Comparison of ENCODE assay signal across 20 cellular contexts in genomic region chr12:906077-906585, GRCh38. TPM values are rescaled to one million over a fixed set of nuclear protein-coding genes. Genes with fewer than 3 reads are reported as not detected.
DNase-seq lines count a peak whose midpoint lies in the region; ATAC-seq and TF ChIP-seq lines count a peak whose summit lies in the region.
"Had no signal": no experiment of that assay in that cellular context is flagged by ENCODE, and none has a peak within 500 bp of the region (broad histone marks: within the 10 kb centered on the region; RNA-seq: fewer than 3 reads in every experiment).

No MANE protein-coding gene starts in this region.

- CTCF ChIA-PET in T-cell (lab: Charles Lee): interaction anchor here in 1 of 2 donors (0.8 kb wide), 1 partner anchor 43 kb away, joined by 4 read pairs; the partner anchor contains the start of gene RAD52

- peaks cover 90% of the 10 kb centered on the region for H3K36me3 Mint-ChIP-seq in stimulated activated naive CD8-positive, alpha-beta T cell treated with anti-CD3 and anti-CD28 coated beads, Interleukin-15, Interleukin-2, amounts not matched to agents 100 ng/mL and 50 ng/mL, for 24 hours (ENCODE audit: low read depth)
- H3K36me3 Mint-ChIP-seq in T-cell: peaks cover 67% of the 10 kb centered on the region
- H3K36me3 Mint-ChIP-seq in chondrocyte (ENCODE audit: low read depth): peaks cover 56% of the 10 kb centered on the region

- peak overlapping the region; percentile 24 for H3K27ac Mint-ChIP-seq in stimulated activated naive CD8-positive, alpha-beta T cell treated with anti-CD3 and anti-CD28 coated beads, Interleukin-15, Interleukin-2, amounts not matched to agents 100 ng/mL and 50 ng/mL, for 24 hours
- H3K27ac Mint-ChIP-seq in T-cell: peak overlapping the region; percentile 25 to 70
- H3K27ac Mint-ChIP-seq in chondrocyte (ENCODE audit: unreplicated experiment): peak overlapping the region; percentile 37
- peak overlapping the region in 1 of 2 donors; percentile 87 for H3K27ac Mint-ChIP-seq in stimulated activated naive CD8-positive, alpha-beta T cell treated with anti-CD3 and anti-CD28 coated beads, Interleukin-15, amount 100 ng/mL, for 72 hours
- H3K27ac Mint-ChIP-seq: mesothelial cell of epicardium had no signal

- H3K4me3 Mint-ChIP-seq in stimulated activated naive CD8-positive, alpha-beta T cell treated with anti-CD3 and anti-CD28 coated beads, Interleukin-15, Interleukin-2, amounts not matched to agents 100 ng/mL and 50 ng/mL, for 24 hours: no peak overlapping the region
- H3K4me3 Mint-ChIP-seq in T-cell: peak overlapping the region in 2 of 3 donors; percentile 14 to 60
- H3K4me3 Mint-ChIP-seq in chondrocyte (ENCODE audit: unreplicated experiment): no peak overlapping the region
- H3K4me3 Mint-ChIP-seq in stimulated activated naive CD8-positive, alpha-beta T cell treated with anti-CD3 and anti-CD28 coated beads, Interleukin-15, amount 100 ng/mL, for 72 hours: no peak overlapping the region
- H3K4me3 Mint-ChIP-seq: mesothelial cell of epicardium had no signal

- H3K4me1 Mint-ChIP-seq in stimulated activated naive CD8-positive, alpha-beta T cell treated with anti-CD3 and anti-CD28 coated beads, Interleukin-15, Interleukin-2, amounts not matched to agents 100 ng/mL and 50 ng/mL, for 24 hours (ENCODE audit: low read depth): peaks cover 23% of the 10 kb centered on the region
- H3K4me1 Mint-ChIP-seq in T-cell: peaks cover 23 to 36% (median 35%) of the 10 kb centered on the region in 3 donors
- peaks cover 13% of the 10 kb centered on the region for H3K4me1 Mint-ChIP-seq in chondrocyte (ENCODE audit: low read depth)
- H3K4me1 Mint-ChIP-seq in stimulated activated naive CD8-positive, alpha-beta T cell treated with anti-CD3 and anti-CD28 coated beads, Interleukin-15, amount 100 ng/mL, for 72 hours: peaks cover 28% of the 10 kb centered on the region
- H3K4me1 Mint-ChIP-seq: mesothelial cell of epicardium had no signal

- no peaks in the 10 kb centered on the region for H3K9me3 Mint-ChIP-seq in stimulated activated naive CD8-positive, alpha-beta T cell treated with anti-CD3 and anti-CD28 coated beads, Interleukin-15, Interleukin-2, amounts not matched to agents 100 ng/mL and 50 ng/mL, for 24 hours
- H3K9me3 Mint-ChIP-seq in T-cell (no peaks in the 10 kb centered on the region), chondrocyte (ENCODE audit: low read depth) (no peaks in the 10 kb centered on the region)
- no peaks in the 10 kb centered on the region for H3K9me3 Mint-ChIP-seq in stimulated activated naive CD8-positive, alpha-beta T cell treated with anti-CD3 and anti-CD28 coated beads, Interleukin-15, amount 100 ng/mL, for 72 hours
- H3K9me3 Mint-ChIP-seq: mesothelial cell of epicardium had no signal

- no peak for ATAC-seq in stimulated activated naive CD8-positive, alpha-beta T cell treated with anti-CD3 and anti-CD28 coated beads, Interleukin-15, Interleukin-2, amounts not matched to agents 100 U/mL and 50 U/mL, for 24 hours
- ATAC-seq in T-cell (replicated peaks in 1 of 4) (peak; percentile 45 to 59 (median 52)), HG02885 (IDR thresholded peaks at IDR 0.05; ENCODE audit: poor library complexity, unreplicated experiment) (no peak)
- peak; percentile 10 for ATAC-seq in stimulated activated naive CD8-positive, alpha-beta T cell treated with anti-CD3 and anti-CD28 coated beads, Interleukin-15, amount 100 ng/mL, for 72 hours

- TF ChIP-seq CTCF in chondrocyte (IDR thresholded peaks at IDR 0.05) (no peak), GM13977 (IDR thresholded peaks at IDR 0.05; ENCODE audit: extremely low read depth, insufficient read depth, missing control alignments) (no peak)

- no peak for DNase-seq in stimulated activated naive CD8-positive, alpha-beta T cell treated with anti-CD3 and anti-CD28 coated beads, Interleukin-15, Interleukin-2, amounts not matched to agents 100 U/mL and 50 U/mL, for 24 hours
- DNase-seq in T-cell (no peak), chondrocyte (ENCODE audit: low spot score) (no peak), GM13977 (ENCODE audit: low spot score) (no peak), NCI-H774 (lab: John Stamatoyannopoulos, UW) (no peak)
- no peak for DNase-seq in stimulated activated naive CD8-positive, alpha-beta T cell treated with anti-CD3 and anti-CD28 coated beads, Interleukin-15, amount 100 ng/mL, for 72 hours
- DNase-seq: aorta; DMS53; heart right ventricle; MM.1S; NCI-H2029; NCI-H69; nucleus accumbens; Peyer's patch; right lobe of liver; stimulated activated CD4-positive, alpha-beta T cell treated with anti-CD3 and anti-CD28 coated beads, Interleukin-1b, Interleukin-23, amount 100 ng/mL, for 48 hours; WERI-Rb-1 had no signal

- POLR2A ChIA-PET in T-cell (lab: Charles Lee): no interaction called here

- H3K27me3 Mint-ChIP-seq in stimulated activated naive CD8-positive, alpha-beta T cell treated with anti-CD3 and anti-CD28 coated beads, Interleukin-15, Interleukin-2, amounts not matched to agents 100 ng/mL and 50 ng/mL, for 24 hours: no peaks in the 10 kb centered on the region
- no peaks in the 10 kb centered on the region for H3K27me3 Mint-ChIP-seq in T-cell
- H3K27me3 Mint-ChIP-seq in chondrocyte (ENCODE audit: low read depth): no peaks in the 10 kb centered on the region
- H3K27me3 Mint-ChIP-seq in stimulated activated naive CD8-positive, alpha-beta T cell treated with anti-CD3 and anti-CD28 coated beads, Interleukin-15, amount 100 ng/mL, for 72 hours: no peaks in the 10 kb centered on the region

- in situ Hi-C loops in GM13977 (cut with MboI; ENCODE audit: low pct_unique_long_range_greater_than_20kb, low sequenced_read_pairs, unreplicated experiment): no loop called here

RNA-seq across cellular contexts. Expression of gene RAD52, which starts 43.4 kb away (rescaled TPM):
- 10 to 100 TPM; 12.7 to 28.4 (median 18.3) TPM for total RNA-seq in T-cell
- total RNA-seq in chondrocyte: 9.6 to 13.0 TPM (median 9.9 TPM) in 3 replicates

Comparison
In these comparisons a context has a peak if more than half of its experiments do, and no peak if none do; other contexts are left out.
1. ATAC-seq: peak in T-cell (4 of 4) and stimulated activated naive CD8-positive, alpha-beta T cell treated with anti-CD3 and anti-CD28 coated beads, Interleukin-15, amount 100 ng/mL, for 72 hours (single experiment); none in stimulated activated naive CD8-positive, alpha-beta T cell treated with anti-CD3 and anti-CD28 coated beads, Interleukin-15, Interleukin-2, amounts not matched to agents 100 U/mL and 50 U/mL, for 24 hours (single experiment) and HG02885 (single experiment).
2. H3K4me3 Mint-ChIP-seq: peak in T-cell (2 of 3); none in stimulated activated naive CD8-positive, alpha-beta T cell treated with anti-CD3 and anti-CD28 coated beads, Interleukin-15, Interleukin-2, amounts not matched to agents 100 ng/mL and 50 ng/mL, for 24 hours (single experiment), chondrocyte (single experiment) and stimulated activated naive CD8-positive, alpha-beta T cell treated with anti-CD3 and anti-CD28 coated beads, Interleukin-15, amount 100 ng/mL, for 72 hours (0 of 2).